Comparison of ENCODE assay signal across 5 cellular contexts in genomic region chr22:20292108-20292507, GRCh38.
"Had no signal": no experiment of that assay in that cellular context is flagged by ENCODE, and none has a peak within 500 bp of the region (broad histone marks: within the 10 kb centered on the region; RNA-seq: fewer than 3 reads in every experiment).

No MANE protein-coding gene starts in this region.

- H3K4me2 ChIP-seq: GM23338 had no signal

- H2AFZ ChIP-seq: GM23338 had no signal

- DNase-seq: H9, HCEC 1CT, IMR-90, KBM-7 had no signal

- H3K4me3 ChIP-seq: GM23338 had no signal
